ENCODE assay signal across 33 cellular contexts in the genomic region with DNA sequence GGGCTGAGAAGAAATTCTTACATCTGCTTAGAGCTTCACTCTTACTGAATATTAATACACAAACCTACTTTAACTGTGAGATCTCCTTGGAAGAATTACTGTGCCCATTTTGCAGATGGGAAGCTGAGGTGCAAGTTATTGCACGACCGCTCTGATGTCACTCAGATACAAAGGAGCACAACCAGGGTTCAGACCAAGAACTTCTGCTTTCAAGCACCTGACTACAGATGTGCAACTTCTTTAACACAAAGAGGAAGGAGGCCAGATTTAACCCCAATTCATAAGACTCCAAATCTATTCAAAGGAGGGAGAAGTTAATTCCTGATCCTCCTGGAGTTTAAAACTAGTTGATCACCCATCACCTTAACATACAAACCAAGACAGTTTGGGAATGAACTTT.
"Had no signal": no experiment of that assay in that cellular context is flagged by ENCODE, and none has a peak within 500 bp of the region (broad histone marks: within the 10 kb centered on the region; RNA-seq: fewer than 3 reads in every experiment).

No MANE protein-coding gene starts in this region.

- H3K27me3 ChIP-seq: ascending aorta had no signal

- DNase-seq: activated CD4-positive, alpha-beta memory T cell treated with anti-CD3 and anti-CD28 coated beads for 36 hours; activated CD4-positive, alpha-beta T cell treated with anti-CD3 and anti-CD28 coated beads for 36 hours; activated CD4-positive, alpha-beta T cell treated with anti-CD3 and anti-CD28 coated beads, Interleukin-2, amount 10 ng/mL, durations not matched to agents 24 days and 14 days; activated CD4-positive, CD25-positive, alpha-beta regulatory T cell; activated CD4-positive, CD25-positive, alpha-beta regulatory T cell treated with anti-CD3 and anti-CD28 coated beads, Interleukin-2, amount 50 U/mL, for 72 hours; activated CD8-positive, alpha-beta memory T cell treated with anti-CD3 and anti-CD28 coated beads, Interleukin-2, amount 10 ng/mL, durations not matched to agents 7 days and 5 days; activated CD8-positive, alpha-beta memory T cell treated with anti-CD3 and anti-CD28 coated beads, Interleukin-2, amount 50 U/mL, for 4 hours; activated CD8-positive, alpha-beta T cell treated with anti-CD3 and anti-CD28 coated beads, Interleukin-2, amount 10 ng/mL, durations not matched to agents 7 days and 5 days; activated effector memory CD4-positive, alpha-beta T cell treated with anti-CD3 and anti-CD28 coated beads, Interleukin-2, amount 50 U/mL, for 16 hours; activated naive CD4-positive, alpha-beta T cell treated with anti-CD3 and anti-CD28 coated beads for 36 hours; activated naive CD8-positive, alpha-beta T cell treated with anti-CD3 and anti-CD28 coated beads for 36 hours; activated naive CD8-positive, alpha-beta T cell treated with anti-CD3 and anti-CD28 coated beads, Interleukin-2, amount 50 U/mL, for 24 hours; activated T-cell treated with anti-CD3 and anti-CD28 coated beads, Interleukin-2, amount 50 U/mL, for 1 hour; activated T-cell treated with anti-CD3 and anti-CD28 coated beads, Interleukin-2, amount 50 U/mL, for 48 hours; central memory CD4-positive, alpha-beta T cell; cerebellar nuclear complex; colonic mucosa; effector CD8-positive, alpha-beta T cell; esophagus squamous epithelium; foreskin melanocyte; heart right ventricle; T-helper 2 cell had no signal

- H3K27ac Mint-ChIP-seq: activated CD4-positive, alpha-beta memory T cell treated with anti-CD3 and anti-CD28 coated beads for 36 hours; activated CD4-positive, alpha-beta T cell treated with anti-CD3 and anti-CD28 coated beads for 36 hours; activated CD4-positive, alpha-beta T cell treated with anti-CD3 and anti-CD28 coated beads, Interleukin-2, amount 10 ng/mL, durations not matched to agents 24 days and 14 days; activated CD8-positive, alpha-beta memory T cell treated with anti-CD3 and anti-CD28 coated beads, Interleukin-2, amount 10 ng/mL, durations not matched to agents 7 days and 5 days; activated CD8-positive, alpha-beta T cell treated with anti-CD3 and anti-CD28 coated beads, Interleukin-2, amount 10 ng/mL, durations not matched to agents 7 days and 5 days; activated naive CD4-positive, alpha-beta T cell treated with anti-CD3 and anti-CD28 coated beads for 36 hours; activated naive CD4-positive, alpha-beta T cell treated with anti-CD3 and anti-CD28 coated beads, Interleukin-2, amount 50 U/mL, for 24 hours; activated naive CD8-positive, alpha-beta T cell treated with anti-CD3 and anti-CD28 coated beads for 36 hours; activated naive CD8-positive, alpha-beta T cell treated with anti-CD3 and anti-CD28 coated beads, Interleukin-2, amount 50 U/mL, for 24 hours; activated T-helper 1 cell treated with anti-CD3 and anti-CD28 coated beads, Interleukin-12 subunit alpha, Interleukin-12 subunit beta, Interleukin-2, Interleukin-4 antibody, amounts not matched to agents 30 ng/mL and 10 ng/mL and 1 ng/mL, durations not matched to agents 14 hours and 24 hours and 36 hours; activated T-helper 2 cell treated with anti-CD3 and anti-CD28 coated beads, Interferon-gamma antibody, Interleukin-2, Interleukin-4, amounts not matched to agents 10 μg/mL and 5 μg/mL and 100 μg/mL, durations not matched to agents 14 hours and 24 hours and 36 hours; brain had no signal

- ATAC-seq: activated CD4-positive, alpha-beta T cell treated with anti-CD3 and anti-CD28 coated beads for 36 hours; activated CD8-positive, alpha-beta memory T cell treated with anti-CD3 and anti-CD28 coated beads, Interleukin-2, amount 10 ng/mL, durations not matched to agents 7 days and 5 days; activated CD8-positive, alpha-beta T cell treated with anti-CD3 and anti-CD28 coated beads, Interleukin-2, amount 10 ng/mL, durations not matched to agents 7 days and 5 days; activated naive CD8-positive, alpha-beta T cell treated with anti-CD3 and anti-CD28 coated beads, Interleukin-2, amount 50 U/mL, for 24 hours; gastroesophageal sphincter; heart right ventricle had no signal

- H3K4me3 Mint-ChIP-seq: activated CD4-positive, alpha-beta memory T cell treated with anti-CD3 and anti-CD28 coated beads for 36 hours; activated CD4-positive, alpha-beta T cell treated with anti-CD3 and anti-CD28 coated beads for 36 hours; activated CD4-positive, alpha-beta T cell treated with anti-CD3 and anti-CD28 coated beads, Interleukin-2, amount 10 ng/mL, durations not matched to agents 24 days and 14 days; activated CD8-positive, alpha-beta memory T cell treated with anti-CD3 and anti-CD28 coated beads, Interleukin-2, amount 10 ng/mL, durations not matched to agents 7 days and 5 days; activated CD8-positive, alpha-beta T cell treated with anti-CD3 and anti-CD28 coated beads, Interleukin-2, amount 10 ng/mL, durations not matched to agents 7 days and 5 days; activated naive CD4-positive, alpha-beta T cell treated with anti-CD3 and anti-CD28 coated beads for 36 hours; activated naive CD4-positive, alpha-beta T cell treated with anti-CD3 and anti-CD28 coated beads, Interleukin-2, amount 50 U/mL, for 24 hours; activated naive CD8-positive, alpha-beta T cell treated with anti-CD3 and anti-CD28 coated beads for 36 hours; activated naive CD8-positive, alpha-beta T cell treated with anti-CD3 and anti-CD28 coated beads, Interleukin-2, amount 50 U/mL, for 24 hours; activated T-helper 1 cell treated with anti-CD3 and anti-CD28 coated beads, Interleukin-12 subunit alpha, Interleukin-12 subunit beta, Interleukin-2, Interleukin-4 antibody, amounts not matched to agents 30 ng/mL and 10 ng/mL and 1 ng/mL, durations not matched to agents 14 hours and 24 hours and 36 hours; brain had no signal

- H3K27ac ChIP-seq: ascending aorta, breast epithelium, cardiac muscle cell, colonic mucosa, epithelial cell of prostate, esophagus squamous epithelium, gastroesophageal sphincter, heart right ventricle had no signal

- H3K36me3 ChIP-seq: ascending aorta, breast epithelium, cardiac muscle cell, colonic mucosa, esophagus squamous epithelium, gastroesophageal sphincter, heart right ventricle had no signal

- H3K4me1 Mint-ChIP-seq: activated CD4-positive, alpha-beta T cell treated with anti-CD3 and anti-CD28 coated beads, Interleukin-2, amount 10 ng/mL, durations not matched to agents 24 days and 14 days had no signal

- H3K4me3 ChIP-seq: ascending aorta, breast epithelium, cardiac muscle cell, colonic mucosa, esophagus squamous epithelium, gastroesophageal sphincter, heart right ventricle had no signal

- H3K4me1 ChIP-seq: ascending aorta, breast epithelium, colonic mucosa had no signal

- H3K9me3 ChIP-seq: ascending aorta, breast epithelium, colonic mucosa, esophagus squamous epithelium, heart right ventricle had no signal

- FAIRE-seq: endometrium, endothelial cell of umbilical vein had no signal
